Comparison of ENCODE assay signal across 15 cellular contexts in genomic region chr15:76347507-76348055, GRCh38. TPM values are rescaled to one million over a fixed set of nuclear protein-coding genes. Genes with fewer than 3 reads are reported as not detected.
DNase-seq lines count a peak whose midpoint lies in the region; ATAC-seq, FAIRE-seq and TF ChIP-seq lines count a peak whose summit lies in the region.
"Had no signal": no experiment of that assay in that cellular context is flagged by ENCODE, and none has a peak within 500 bp of the region (broad histone marks: within the 10 kb centered on the region; RNA-seq: fewer than 3 reads in every experiment).

No MANE protein-coding gene starts in this region.

- H3K4me1 Mint-ChIP-seq in H9: peaks cover 13 to 20% of the 10 kb centered on the region in 2 experiments

- no peak overlapping the region for H2AFZ ChIP-seq in H9 (ENCODE audit: low read length)
- no peak overlapping the region for H2AFZ ChIP-seq in K562 (ENCODE audit: low read depth, low read length)

- H2BK5ac ChIP-seq in H9 (ENCODE audit: insufficient read length, low read length): no peak overlapping the region

- no peak overlapping the region for H3K14ac ChIP-seq in H9 (ENCODE audit: insufficient read depth, low read length)

- peaks cover 91% of the 10 kb centered on the region for H3K27me3 Mint-ChIP-seq in H9 (ENCODE audit: low read depth)

- H3T11ph ChIP-seq in H9 (ENCODE audit: low read length): no peak overlapping the region

- no peak overlapping the region for H4K5ac ChIP-seq in H9 (ENCODE audit: insufficient read length, low read depth, low read length)

- CTCF ChIA-PET in K562 (lab: Yijun Ruan, JAX; ENCODE audit: low intra/inter-chr PET ratio): no interaction called here

- H3K27me3 ChIP-seq in H9 (ENCODE audit: insufficient read depth, low read length) (peaks cover 42% of the 10 kb centered on the region), K562 (ENCODE audit: control insufficient read depth in 2 of 2, insufficient read depth in 2 of 2, low read length in 2 of 2) (no peaks in the 10 kb centered on the region), stomach (peaks cover 12 to 55% (median 46%) of the 10 kb centered on the region in 3 donors)

- TF ChIP-seq CTCF in H9 (conservative IDR thresholded peaks at IDR 0.05) (no peak), K562 (IDR thresholded peaks at IDR 0.05 in 2 of 3, conservative IDR thresholded peaks at IDR 0.05 in 1 of 3; ENCODE audit: insufficient read depth in 2 of 3, low read depth in 1 of 3, low read length in 3 of 3) (no peak), stomach (IDR thresholded peaks at IDR 0.05) (no peak)

- H2BK12ac ChIP-seq in H9 (ENCODE audit: insufficient read length, low read depth, low read length): no peak overlapping the region

- H3K4me1 ChIP-seq in H9 (ENCODE audit: insufficient read depth, low read length) (no peaks in the 10 kb centered on the region), K562 (replicated peaks in 1 of 2; ENCODE audit: control insufficient read depth in 2 of 2, insufficient read depth in 2 of 2, low read length in 2 of 2) (peaks cover 0 to 13% of the 10 kb centered on the region in 2 experiments; a peak in 1 of 5 replicates), stomach (peaks cover 22 to 39% (median 29%) of the 10 kb centered on the region in 4 donors)

- TF ChIP-seq POLR2A in K562 (conservative IDR thresholded peaks at IDR 0.05) (no peak), stomach (IDR thresholded peaks at IDR 0.05) (no peak)

- no CpG with 5 or more reads among the region's 13 CpGs for WGBS in H9 (ENCODE audit: extremely low coverage, insufficient read length, low lambda C conversion rate)
- WGBS in K562 (ENCODE audit: insufficient coverage, low coverage, missing lambda C conversion rate): 93% methylated on average over 13 of the region's 13 CpGs
- 65 to 81% (median 76%) methylated on average over 13 of the region's 13 CpGs for WGBS in stomach, 5 donors

- peak; percentile 55 for FAIRE-seq in K562 (lab: Jason Lieb, UNC)
- FAIRE-seq: colon, GM19239 had no signal

- H4K91ac ChIP-seq in H9 (ENCODE audit: insufficient read length, low read depth, low read length): no peak overlapping the region

- TF ChIP-seq RAD21 in K562 (CRISPR knock-in tag; conservative IDR thresholded peaks at IDR 0.05 in 1 of 2, IDR thresholded peaks at IDR 0.05 in 1 of 2): no peak

- H3K27ac ChIP-seq in H9 (ENCODE audit: insufficient read length, low read depth, low read length) (no peak overlapping the region), K562 (ENCODE audit: extremely low read depth, low read depth, low read length) (no peak overlapping the region), stomach (peak overlapping the region in 4 of 5 donors; percentile 14 to 76 (median 69))
- H3K27ac ChIP-seq: PC-9 had no signal

- H3K9me3 ChIP-seq in H9 (ENCODE audit: control insufficient read depth, low read depth, low read length) (no peaks in the 10 kb centered on the region), K562 (replicated peaks; ENCODE audit: control insufficient read depth, insufficient read depth, low read depth, low read length) (no peaks in the 10 kb centered on the region), stomach (peaks cover 0 to 4% (median 0%) of the 10 kb centered on the region in 4 donors)

- no peak overlapping the region for H3K4ac ChIP-seq in H9 (ENCODE audit: low read depth, low read length)

- POLR2A ChIA-PET in K562 (lab: Yijun Ruan, JAX): interaction anchor here (0.7 to 2.6 kb wide), 2 partner anchors 11 kb away, joined by 4 to 6 read pairs; partner anchors contain the start of gene ISL2

- no peak overlapping the region for H2BK15ac ChIP-seq in H9 (ENCODE audit: low read depth, low read length)

- no peak overlapping the region for H3K23ac ChIP-seq in H9 (ENCODE audit: insufficient read length, low read depth, low read length)

- peak overlapping the region; percentile 51 to 71 for H3K4me3 Mint-ChIP-seq in H9

- intact Hi-C loops in K562 (cut with micrococcal nuclease): no loop called here
- intact Hi-C loops in stomach (cut with DNase I; ENCODE audit: low total_unique reads): no loop called here

- no peak overlapping the region for H3K56ac ChIP-seq in H9 (ENCODE audit: insufficient read length, low read depth, low read length)

- H3K36me3 ChIP-seq in K562 (ENCODE audit: control insufficient read depth, insufficient read depth, low read length) (peaks cover 20% of the 10 kb centered on the region; the same call in 2 of the 3 replicates), stomach (no peaks in the 10 kb centered on the region)

- H3K79me2 ChIP-seq in H9 (ENCODE audit: insufficient read depth, low read length) (no peaks in the 10 kb centered on the region), K562 (ENCODE audit: control insufficient read depth, insufficient read depth, low read length) (0 out of 3 replicates have a peak, but pooled peaks cover 2% of the 10 kb centered on the region)

- H3K4me3 ChIP-seq in K562 (no peak overlapping the region), stomach (peak overlapping the region; percentile 50 to 65 (median 58))

- DNase-seq in H9 (no peak), K562 (ENCODE audit: extremely low read depth in 1 of 4, low spot score in 3 of 4) (no peak), left kidney (ENCODE audit: low read depth, low spot score) (peak; percentile 46), stomach (no peak), NCI-H1694 treated with DMSO at 0.1 percent for 48 hours (lab: John Stamatoyannopoulos, UW) (no peak), KBM-7 (no peak), NCI-H187 (lab: John Stamatoyannopoulos, UW) (no peak)
- DNase-seq: PC-9; stimulated activated CD4-positive, alpha-beta T cell treated with anti-CD3 and anti-CD28 coated beads, Interleukin-4, amount 100 ng/mL, for 1 hour; stimulated activated naive CD8-positive, alpha-beta T cell treated with anti-CD3 and anti-CD28 coated beads, Interleukin-15, Interleukin-2, amounts not matched to agents 100 U/mL and 50 U/mL, for 24 hours had no signal

- no peak overlapping the region for H2BK120ac ChIP-seq in H9 (ENCODE audit: low read depth, low read length, poor library complexity, severe bottlenecking)

- no peak overlapping the region for H4K8ac ChIP-seq in H9 (replicated peaks; ENCODE audit: insufficient read length, low read depth, low read length)

- H3K36me3 Mint-ChIP-seq in H9 (ENCODE audit: insufficient read depth in 1 of 3, low read depth in 3 of 3): no peaks in the 10 kb centered on the region

- in situ Hi-C loops in K562 (cut with MboI) (no loop called here), KBM-7 (cut with MboI; ENCODE audit: low pct_unique_long_range_greater_than_20kb, low sequenced_read_pairs) (no loop called here)

- no peak overlapping the region for H3K9ac ChIP-seq in H9 (ENCODE audit: extremely low read depth, insufficient read length, low read length)
- H3K9ac ChIP-seq in K562 (ENCODE audit: insufficient read depth in 1 of 2, low read depth in 2 of 2, low read length in 2 of 2): no peak overlapping the region

- H2BK20ac ChIP-seq in H9 (ENCODE audit: low read depth, low read length, poor library complexity, severe bottlenecking): no peak overlapping the region

- no peaks in the 10 kb centered on the region for H3K9me3 Mint-ChIP-seq in H9

- H3K18ac ChIP-seq in H9 (ENCODE audit: insufficient read length, low read depth, low read length): no peak overlapping the region

- BruUV-seq in K562 (replicated peaks; lab: Mats Ljungman, UMichigan): no TSS peak

- peaks cover 13% of the 10 kb centered on the region for H3K23me2 ChIP-seq in H9 (ENCODE audit: insufficient read length, low read depth, low read length, poor library complexity, severe bottlenecking)

- no peaks in the 10 kb centered on the region for H3K79me1 ChIP-seq in H9 (ENCODE audit: insufficient read depth, low read depth, low read length, poor library complexity, severe bottlenecking)

- peak overlapping the region; percentile 15 for H3K4me2 ChIP-seq in H9 (ENCODE audit: insufficient read depth, insufficient read length, low read length)
- H3K4me2 ChIP-seq in K562 (ENCODE audit: insufficient read depth, low read length): no peak overlapping the region

- H2AK5ac ChIP-seq in H9 (ENCODE audit: insufficient read length, low read length): no peak overlapping the region

- ATAC-seq in K562: no peak
- no peak for ATAC-seq in HG03025 (IDR thresholded peaks at IDR 0.05; ENCODE audit: low FRiP score, unreplicated experiment)
- ATAC-seq: stimulated activated naive CD8-positive, alpha-beta T cell treated with anti-CD3 and anti-CD28 coated beads, Interleukin-15, Interleukin-2, amounts not matched to agents 100 U/mL and 50 U/mL, for 24 hours had no signal

- H4K20me1 ChIP-seq in H9 (ENCODE audit: control insufficient read depth, insufficient read depth, insufficient read length) (no peaks in the 10 kb centered on the region), K562 (replicated peaks; ENCODE audit: control insufficient read depth, insufficient read depth, low read length) (no peaks in the 10 kb centered on the region)

- TF ChIP-seq EP300 in K562 (IDR thresholded peaks at IDR 0.05; ENCODE audit: low read length): no peak
- TF ChIP-seq EP300 in stomach (IDR thresholded peaks at IDR 0.05): no peak

- H3K9me1 ChIP-seq in K562 (ENCODE audit: control insufficient read depth, insufficient read depth, low read length): no peaks in the 10 kb centered on the region

- no peak overlapping the region for H3K27ac Mint-ChIP-seq in H9

RNA-seq across cellular contexts. Expression of gene ISL2, which starts 11.0 kb away (rescaled TPM):
- 0.15 and 0.33 TPM in 2 replicates for total RNA-seq in H9 (2021)
- 15.2 and 35.8 TPM in 2 replicates for total RNA-seq in K562 (2011; cell fraction: chromatin; rRNA removed; ENCODE audit: low replicate concordance)
- 27.8 and 28.4 TPM in 2 replicates for total RNA-seq in K562 (2011; cell fraction: nucleolus; rRNA removed)
- 14.1 and 16.9 TPM in 2 replicates for total RNA-seq in K562 (2011; cell fraction: nucleoplasm; rRNA removed)
- total RNA-seq in K562 (2014; rRNA removed): 15.7 and 16.7 TPM in 2 replicates
- total RNA-seq in K562 (2014; rRNA removed; fragmentation: Illumina TruSeq; extraction: Trizol): 2.9 and 3.4 TPM in 2 replicates
- total RNA-seq in K562 (2015; rRNA removed; fragmentation: Illumina TruSeq; extraction: Trizol): 4.7 and 4.8 TPM in 2 replicates
- total RNA-seq in K562 (2021): 17.6 and 23.7 TPM in 2 replicates
- 4.0 and 5.7 TPM in 2 replicates for polyA plus RNA-seq in K562 (2011; rRNA removed)
- polyA plus RNA-seq in K562 (2011; cell fraction: cytosol; rRNA removed): 11.2 and 13.3 TPM in 2 replicates
- 44.7 and 63.1 TPM in 2 replicates for polyA plus RNA-seq in K562 (2011; cell fraction: nucleus; rRNA removed)
- polyA plus RNA-seq in K562 (2012): 7.7 and 17.9 TPM in 2 replicates
- 4.0 and 9.0 TPM in 2 replicates for polyA plus RNA-seq in K562 (2014; fragmentation: Illumina TruSeq; extraction: Trizol)
- polyA plus RNA-seq in K562 (2014; fragmentation: Nextera tagmentation; extraction: Ambion mirVana): under 1 TPM; 0.15 to 0.35 TPM
- 16.7 and 17.0 TPM in 2 replicates for polyA plus RNA-seq in K562 (2014; rRNA removed)
- polyA minus RNA-seq in K562 (2011; rRNA and poly(A)+ RNA removed): 3.1 and 3.9 TPM in 2 replicates
- polyA minus RNA-seq in K562 (2011; cell fraction: cytosol; rRNA and poly(A)+ RNA removed): 4.4 and 9.8 TPM in 2 replicates
- 16.2 and 19.0 TPM in 2 replicates for polyA minus RNA-seq in K562 (2011; cell fraction: nucleus; rRNA and poly(A)+ RNA removed)
- total RNA-seq in stomach: 1 to 10 TPM in 3 of 5 donors, not detected in 2; 1.3 to 4.0 (median 2.3) TPM
- 1 to 10 TPM in 2 of 3 donors, under 1 TPM in 1; 0.58 to 2.3 (median 2.1) TPM for polyA plus RNA-seq in stomach
- total RNA-seq: fibroblast of villous mesenchyme, posterior vena cava had no signal

RNA-seq across cellular contexts. Expression of gene ETFA, which starts 36.3 kb away (rescaled TPM):
- 94.2 and 109 TPM in 2 replicates for total RNA-seq in H9 (2021)
- total RNA-seq in K562 (2011; cell fraction: chromatin; rRNA removed; ENCODE audit: low replicate concordance): 146 and 261 TPM in 2 replicates
- total RNA-seq in K562 (2011; cell fraction: nucleolus; rRNA removed): 96.2 and 100 TPM in 2 replicates
- 157 and 209 TPM in 2 replicates for total RNA-seq in K562 (2011; cell fraction: nucleoplasm; rRNA removed)
- total RNA-seq in K562 (2014; rRNA removed): 161 and 191 TPM in 2 replicates
- 312 and 341 TPM in 2 replicates for total RNA-seq in K562 (2014; rRNA removed; fragmentation: Illumina TruSeq; extraction: Trizol)
- total RNA-seq in K562 (2015; rRNA removed; fragmentation: Illumina TruSeq; extraction: Trizol): 210 and 240 TPM in 2 replicates
- total RNA-seq in K562 (2021): 258 and 263 TPM in 2 replicates
- polyA plus RNA-seq in K562 (2011; rRNA removed): 394 and 543 TPM in 2 replicates
- polyA plus RNA-seq in K562 (2011; cell fraction: cytosol; rRNA removed): 152 and 278 TPM in 2 replicates
- 72.1 and 126 TPM in 2 replicates for polyA plus RNA-seq in K562 (2011; cell fraction: nucleus; rRNA removed)
- polyA plus RNA-seq in K562 (2012): 193 and 269 TPM in 2 replicates
- 232 and 238 TPM in 2 replicates for polyA plus RNA-seq in K562 (2014; fragmentation: Illumina TruSeq; extraction: Trizol)
- 100 to 1,000 TPM; 130 to 134 TPM for polyA plus RNA-seq in K562 (2014; fragmentation: Nextera tagmentation; extraction: Ambion mirVana)
- 200 and 253 TPM in 2 replicates for polyA plus RNA-seq in K562 (2014; rRNA removed)
- 348 and 381 TPM in 2 replicates for polyA minus RNA-seq in K562 (2011; rRNA and poly(A)+ RNA removed)
- 108 and 109 TPM in 2 replicates for polyA minus RNA-seq in K562 (2011; cell fraction: cytosol; rRNA and poly(A)+ RNA removed)
- 49.1 and 73.3 TPM in 2 replicates for polyA minus RNA-seq in K562 (2011; cell fraction: nucleus; rRNA and poly(A)+ RNA removed)
- 100 to 1,000 TPM in 3 of 5 donors, 10 to 100 TPM in 2; 68.2 to 304 (median 118) TPM for total RNA-seq in stomach
- 100 to 1,000 TPM in 2 of 3 donors, 10 to 100 TPM in 1; 79.6 to 157 (median 100) TPM for polyA plus RNA-seq in stomach

Comparison
In these comparisons a context has a peak if more than half of its experiments do, and no peak if none do; other contexts are left out.
1. H3K27ac ChIP-seq: peak in stomach (4 of 5); none in H9 (single experiment) and K562 (single experiment).